ENCODE assay signal across 17 cellular contexts in the genomic region with DNA sequence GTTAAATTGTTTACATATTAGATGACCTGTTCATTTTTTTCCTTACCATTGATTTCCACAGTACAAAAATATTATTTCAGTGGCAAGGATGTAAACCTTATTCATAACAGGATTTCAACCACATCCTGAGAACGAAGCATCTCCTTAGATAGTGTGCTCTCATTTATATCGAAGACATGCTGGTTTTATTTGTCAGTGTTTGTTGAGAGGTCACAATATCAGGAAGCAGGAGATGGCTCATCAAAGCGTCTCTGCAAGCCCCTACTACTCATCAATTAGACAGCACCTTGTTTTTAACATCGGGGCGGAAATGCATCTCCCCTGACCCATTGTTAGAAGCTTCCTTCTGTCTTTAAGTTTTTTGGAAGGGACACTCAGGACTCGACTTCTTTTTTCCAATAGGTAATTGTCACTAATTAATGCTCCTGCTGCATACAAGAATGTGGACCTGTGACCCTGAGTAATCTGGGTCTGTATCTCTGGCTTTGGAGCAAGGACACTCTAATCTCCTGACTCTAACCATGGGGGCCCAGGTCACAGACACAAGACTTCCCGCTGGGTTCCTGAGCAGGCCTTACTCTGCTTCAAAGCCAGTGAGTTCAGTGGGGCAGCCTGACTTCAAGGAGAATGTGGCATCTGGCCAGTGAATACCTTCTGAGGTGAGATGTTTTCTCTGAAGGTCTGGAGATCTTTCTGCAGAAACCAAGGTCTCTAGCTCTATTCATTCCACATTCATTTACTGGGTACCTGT. TPM values are rescaled to one million over a fixed set of nuclear protein-coding genes. Genes with fewer than 3 reads are reported as not detected.
DNase-seq lines count a peak whose midpoint lies in the region; ATAC-seq, FAIRE-seq and TF ChIP-seq lines count a peak whose summit lies in the region.
"Had no signal": no experiment of that assay in that cellular context is flagged by ENCODE, and none has a peak within 500 bp of the region (broad histone marks: within the 10 kb centered on the region; RNA-seq: fewer than 3 reads in every experiment).

No MANE protein-coding gene starts in this region.

- peak overlapping the region in 8 of 11 experiments; percentile 3 to 65 (median 40); a peak in 12 of 22 replicates for H3K4me2 ChIP-seq in BLaER1 treated with 17β-estradiol and CSF1 and Interleukin-3, amounts not matched to agents 10 nM and 100 nM
- H3K4me2 ChIP-seq in PC-3 (ENCODE audit: low read length) (peak overlapping the region; percentile 48), endothelial cell of umbilical vein (ENCODE audit: insufficient read depth, low read length) (peak overlapping the region; percentile 14)

- no peak overlapping the region for H3K9ac ChIP-seq in BLaER1 treated with 17β-estradiol and CSF1 and Interleukin-3, amounts not matched to agents 10 nM and 100 nM
- H3K9ac ChIP-seq in PC-3 (ENCODE audit: low read length) (peak overlapping the region; percentile 6; the same call in 1 of the 2 replicates), endothelial cell of umbilical vein (replicated peaks; ENCODE audit: extremely low read depth, insufficient read depth, low read length) (no peak overlapping the region)
- H3K9ac ChIP-seq: GM23248 had no signal

- no peaks in the 10 kb centered on the region for H3K9me1 ChIP-seq in endothelial cell of umbilical vein (replicated peaks; ENCODE audit: control insufficient read depth, extremely low read depth, insufficient read depth, low read length)

- peaks cover 0 to 44% (median 24%) of the 10 kb centered on the region in 10 experiments; a peak in 13 of 20 replicates for H3K4me1 ChIP-seq in BLaER1 treated with 17β-estradiol and CSF1 and Interleukin-3, amounts not matched to agents 10 nM and 100 nM
- H3K4me1 ChIP-seq in PC-3 (ENCODE audit: insufficient read depth, low read length): peaks cover 23% of the 10 kb centered on the region
- peaks cover 22% of the 10 kb centered on the region for H3K4me1 ChIP-seq in endothelial cell of umbilical vein (ENCODE audit: control insufficient read depth, extremely low read depth, insufficient read depth, low read length)

- peak; percentile 15 for FAIRE-seq in endothelial cell of umbilical vein (lab: Jason Lieb, UNC)

- no peak for TF ChIP-seq POLR2A in endothelial cell of umbilical vein (IDR thresholded peaks at IDR 0.05; ENCODE audit: low read depth, low read length)

- DNase-seq in PC-3 (peak; percentile 78), endothelial cell of umbilical vein (ENCODE audit: low read depth, low spot score) (peak; percentile 44), pons (ENCODE audit: low spot score) (peak; percentile 7), superior temporal gyrus (ENCODE audit: extremely low spot score) (no peak)
- no peak for DNase-seq in effector CD8-positive, alpha-beta T cell (lab: John Stamatoyannopoulos, UW)
- no peak for DNase-seq in activated naive CD4-positive, alpha-beta T cell treated with anti-CD3 and anti-CD28 coated beads, Interleukin-2, amount 50 U/mL, for 16 hours
- DNase-seq: ACHN; Caco-2; CD4-positive, alpha-beta memory T cell; DND-41; GF-D8; GM23248; H7 had no signal

- H3K79me2 ChIP-seq in PC-3 (ENCODE audit: low read length): no peaks in the 10 kb centered on the region
- H3K79me2 ChIP-seq in endothelial cell of umbilical vein (ENCODE audit: control insufficient read depth, insufficient read depth, low read length): peaks cover 26% of the 10 kb centered on the region

- H3K4me3 ChIP-seq in BLaER1 treated with 17β-estradiol and CSF1 and Interleukin-3, amounts not matched to agents 10 nM and 100 nM: no peak overlapping the region
- no peak overlapping the region for H3K4me3 ChIP-seq in PC-3 (ENCODE audit: low read length)
- H3K4me3 ChIP-seq in endothelial cell of umbilical vein (replicated peaks in 1 of 3; ENCODE audit: insufficient read depth in 1 of 3, low read depth in 1 of 3, low read length in 3 of 3): no peak overlapping the region
- H3K4me3 ChIP-seq: GM23248 had no signal

- ATAC-seq in PC-3 (peak; percentile 91), HG03457 (IDR thresholded peaks at IDR 0.05; ENCODE audit: unreplicated experiment) (no peak)

- intact Hi-C loops in PC-3 (cut with micrococcal nuclease): no loop called here
- intact Hi-C loops in endothelial cell of umbilical vein (cut with micrococcal nuclease): no loop called here

- H4K20me1 ChIP-seq in BLaER1 treated with 17β-estradiol and CSF1 and Interleukin-3, amounts not matched to agents 10 nM and 100 nM: no peaks in the 10 kb centered on the region
- H4K20me1 ChIP-seq in PC-3 (ENCODE audit: low read length): no peaks in the 10 kb centered on the region
- H4K20me1 ChIP-seq in endothelial cell of umbilical vein (replicated peaks; ENCODE audit: control insufficient read depth, extremely low read depth, insufficient read depth, low read length): no peaks in the 10 kb centered on the region

- H3K27ac ChIP-seq in BLaER1 treated with 17β-estradiol and CSF1 and Interleukin-3, amounts not matched to agents 10 nM and 100 nM: no peak overlapping the region
- H3K27ac ChIP-seq in PC-3 (ENCODE audit: low read length) (peak overlapping the region; percentile 76), endothelial cell of umbilical vein (ENCODE audit: insufficient read depth, low read depth, low read length) (no peak overlapping the region)
- H3K27ac ChIP-seq: C4-2B, GM23248 had no signal

- no peaks in the 10 kb centered on the region for H3K36me3 ChIP-seq in BLaER1 treated with 17β-estradiol and CSF1 and Interleukin-3, amounts not matched to agents 10 nM and 100 nM
- no peaks in the 10 kb centered on the region for H3K36me3 ChIP-seq in PC-3 (ENCODE audit: low read depth, low read length)
- H3K36me3 ChIP-seq in endothelial cell of umbilical vein (ENCODE audit: control insufficient read depth in 2 of 2, extremely low read depth in 1 of 2, insufficient read depth in 2 of 2, low read length in 2 of 2): no peaks in the 10 kb centered on the region

- H3K9me3 ChIP-seq in BLaER1 treated with 17β-estradiol and CSF1 and Interleukin-3, amounts not matched to agents 10 nM and 100 nM (replicated peaks in 1 of 11): no peaks in the 10 kb centered on the region; a peak in 1 of 22 replicates
- H3K9me3 ChIP-seq in PC-3 (ENCODE audit: low read length): no peaks in the 10 kb centered on the region
- H3K9me3 ChIP-seq in endothelial cell of umbilical vein (replicated peaks; ENCODE audit: control insufficient read depth, insufficient read depth, low read length): no peaks in the 10 kb centered on the region
- H3K9me3 ChIP-seq: Caco-2 had no signal

- no peaks in the 10 kb centered on the region for H3K27me3 ChIP-seq in BLaER1 treated with 17β-estradiol and CSF1 and Interleukin-3, amounts not matched to agents 10 nM and 100 nM
- H3K27me3 ChIP-seq in PC-3 (ENCODE audit: low read length) (no peaks in the 10 kb centered on the region), endothelial cell of umbilical vein (ENCODE audit: control insufficient read depth in 2 of 2, insufficient read depth in 2 of 2, low read length in 2 of 2) (no peaks in the 10 kb centered on the region)

- TF ChIP-seq CTCF in PC-3 (conservative IDR thresholded peaks at IDR 0.05; ENCODE audit: low read depth, low read length) (no peak), endothelial cell of umbilical vein (IDR thresholded peaks at IDR 0.05; ENCODE audit: extremely low read depth in 1 of 2, insufficient read depth in 1 of 2, low read depth in 1 of 2, low read length in 2 of 2) (no peak)

- H2AFZ ChIP-seq in PC-3 (ENCODE audit: low read length) (no peak overlapping the region), endothelial cell of umbilical vein (ENCODE audit: low read depth, low read length) (no peak overlapping the region)
- H2AFZ ChIP-seq: GM23248 had no signal

- no TSS peak for BruUV-seq in PC-3 (replicated peaks; lab: Mats Ljungman, UMichigan)
- no TSS peak for BruUV-seq in endothelial cell of umbilical vein (replicated peaks; lab: Mats Ljungman, UMichigan)

- dilution Hi-C loops in endothelial cell of umbilical vein (cut with MboI; ENCODE audit: extremely low pct_ligation_motif_present, low sequenced_read_pairs): no loop called here

- POLR2A ChIA-PET in PC-3 (lab: Charles Lee; ENCODE audit: unreplicated experiment) (no interaction called here), endothelial cell of umbilical vein (lab: Charles Lee) (no interaction called here)

- no peaks in the 10 kb centered on the region for H3K9me2 ChIP-seq in PC-3 (replicated peaks; ENCODE audit: low read length)

- CTCF ChIA-PET in PC-3 (lab: Charles Lee) (no interaction called here), endothelial cell of umbilical vein (lab: Charles Lee) (interaction anchor here (1.0 to 1.6 kb wide), 2 partner anchors 9 to 16 kb away, joined by 3 read pairs; no protein-coding TSS in a partner anchor)

- H3F3A ChIP-seq in PC-3 (ENCODE audit: low read length, unreplicated experiment): no peaks in the 10 kb centered on the region

TF ChIP-seq in endothelial cell of umbilical vein, 7 proteins besides CTCF, POLR2A, EP300 and RAD21:
- TF ChIP-seq FOS (IDR thresholded peaks at IDR 0.05; ENCODE audit: borderline replicate concordance, insufficient read depth, low read length) (peak; percentile 66), MYC (IDR thresholded peaks at IDR 0.05; ENCODE audit: low read depth, low read length) (no peak), JUN (IDR thresholded peaks at IDR 0.05; ENCODE audit: borderline replicate concordance, insufficient read depth, insufficient read length, low read depth) (no peak), EZH2 (IDR thresholded peaks at IDR 0.05; ENCODE audit: borderline replicate concordance, low read depth, low read length, severe bottlenecking) (no peak), GATA2 (IDR thresholded peaks at IDR 0.05; ENCODE audit: insufficient read depth, insufficient read length, low read depth, low read length) (peak; percentile 56), POLR2AphosphoS5 (IDR thresholded peaks at IDR 0.05; ENCODE audit: insufficient read depth, low read depth, low read length) (no peak)
- TF ChIP-seq, protein P1, sequence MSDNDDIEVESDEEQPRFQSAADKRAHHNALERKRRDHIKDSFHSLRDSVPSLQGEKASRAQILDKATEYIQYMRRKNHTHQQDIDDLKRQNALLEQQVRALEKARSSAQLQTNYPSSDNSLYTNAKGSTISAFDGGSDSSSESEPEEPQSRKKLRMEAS (IDR thresholded peaks at IDR 0.05; ENCODE audit: insufficient read depth, insufficient read length): no peak

RNA-seq across cellular contexts. Expression of gene MECOM, which starts 50.3 kb away (rescaled TPM):
- total RNA-seq in PC-3 (2014; rRNA removed) (10.0 and 11.4 TPM in 2 replicates), endothelial cell of umbilical vein (117 and 123 TPM in 2 replicates)
- 24.0 and 29.0 TPM in 2 replicates for polyA plus RNA-seq in endothelial cell of umbilical vein
- 28.8 and 29.8 TPM in 2 replicates for polyA plus RNA-seq in endothelial cell of umbilical vein (2011; cell fraction: cytosol; rRNA removed)
- polyA plus RNA-seq in endothelial cell of umbilical vein (2011; cell fraction: nucleus; rRNA removed): 110 and 114 TPM in 2 replicates
- 52.5 and 57.5 TPM in 2 replicates for polyA plus RNA-seq in endothelial cell of umbilical vein (2012)
- polyA minus RNA-seq in endothelial cell of umbilical vein: 190 and 213 TPM in 2 replicates
- polyA minus RNA-seq in endothelial cell of umbilical vein (2011; cell fraction: cytosol; rRNA and poly(A)+ RNA removed): 5.3 TPM
- 447 and 494 TPM in 2 replicates for polyA minus RNA-seq in endothelial cell of umbilical vein (2011; cell fraction: nucleus; rRNA and poly(A)+ RNA removed)
- total RNA-seq: CD4-positive, alpha-beta memory T cell had no signal
- polyA plus RNA-seq: IgD-negative memory B cell had no signal

Comparison
In these comparisons a context has a peak if more than half of its experiments do, and no peak if none do; other contexts are left out.
1. DNase-seq: peak in PC-3 (single experiment), endothelial cell of umbilical vein (single experiment) and pons (single experiment); none in superior temporal gyrus (single experiment), effector CD8-positive, alpha-beta T cell (single experiment) and activated naive CD4-positive, alpha-beta T cell treated with anti-CD3 and anti-CD28 coated beads, Interleukin-2, amount 50 U/mL, for 16 hours (single experiment).
2. Peak in every context shown above with its lines, with median percentiles within 50 percentile points of each other: H3K4me2 ChIP-seq.